ENCODE assay signal across 23 cellular contexts in genomic region chr16:66222756-66223155, GRCh38.
DNase-seq lines count a peak whose midpoint lies in the region; ATAC-seq and TF ChIP-seq lines count a peak whose summit lies in the region.
"Had no signal": no experiment of that assay in that cellular context is flagged by ENCODE, and none has a peak within 500 bp of the region (broad histone marks: within the 10 kb centered on the region; RNA-seq: fewer than 3 reads in every experiment).

No MANE protein-coding gene starts in this region.

- WGBS in sigmoid colon, 2 donors = 62 to 91% methylated on average over 1 of the region's 1 CpG

- H3K27me3 Mint-ChIP-seq in MCF 10A (ENCODE audit: insufficient read depth, unreplicated experiment) = no peaks in the 10 kb centered on the region
- H3K27me3 Mint-ChIP-seq in nephron progenitor cell (ENCODE audit: low read depth, poor library complexity) = peaks cover 16% of the 10 kb centered on the region

- H3K27ac ChIP-seq in breast epithelium (no peak overlapping the region), sigmoid colon (no peak overlapping the region)
- H3K27ac ChIP-seq: 22Rv1, SJSA1 had no signal

- intact Hi-C loops in MCF 10A (cut with micrococcal nuclease) = no loop called here
- intact Hi-C loops in breast epithelium (cut with DNase I; ENCODE audit: low total_unique reads) = no loop called here
- intact Hi-C loops in sigmoid colon (cut with DNase I) = no loop called here

- no peak for TF ChIP-seq EP300 in sigmoid colon (IDR thresholded peaks at IDR 0.05)

- H3K36me3 ChIP-seq in breast epithelium (no peaks in the 10 kb centered on the region), sigmoid colon (no peaks in the 10 kb centered on the region)
- H3K36me3 ChIP-seq: BE2C, SJSA1 had no signal

- TF ChIP-seq CTCF in MCF 10A (IDR thresholded peaks at IDR 0.05; ENCODE audit: unreplicated experiment) = no peak
- no peak for TF ChIP-seq CTCF in breast epithelium (IDR thresholded peaks at IDR 0.05)
- TF ChIP-seq CTCF in epithelial cell of esophagus (IDR thresholded peaks at IDR 0.05; ENCODE audit: insufficient read depth, low read depth, low read length, missing control alignments) = no peak
- TF ChIP-seq CTCF in nephron progenitor cell (IDR thresholded peaks at IDR 0.05) = no peak
- no peak for TF ChIP-seq CTCF in sigmoid colon (IDR thresholded peaks at IDR 0.05)

- H3K9me3 ChIP-seq in breast epithelium (no peaks in the 10 kb centered on the region), sigmoid colon (no peaks in the 10 kb centered on the region)
- H3K9me3 ChIP-seq: BE2C, SJSA1 had no signal

- CTCF ChIA-PET in MCF 10A (lab: Yijun Ruan, JAX) = interaction anchor here (0.6 to 0.9 kb wide), 3 partner anchors 121 to 1759 kb away, joined by 3 read pairs; no protein-coding TSS in a partner anchor

- H3K27me3 ChIP-seq in breast epithelium = no peaks in the 10 kb centered on the region
- H3K27me3 ChIP-seq in sigmoid colon = no peaks in the 10 kb centered on the region
- H3K27me3 ChIP-seq: BE2C, SJSA1 had no signal

- H3K27ac Mint-ChIP-seq in MCF 10A (ENCODE audit: low read depth, unreplicated experiment) (no peak overlapping the region), nephron progenitor cell (peak overlapping the region; percentile 42)
- H3K27ac Mint-ChIP-seq: CD4-positive, alpha-beta T cell; GM23338 had no signal

- H3K4me3 Mint-ChIP-seq in MCF 10A (ENCODE audit: unreplicated experiment) = no peak overlapping the region
- H3K4me3 Mint-ChIP-seq in nephron progenitor cell = no peak overlapping the region
- H3K4me3 Mint-ChIP-seq: CD4-positive, alpha-beta T cell; GM23338; H9 had no signal

- no peak for TF ChIP-seq POLR2A in breast epithelium (IDR thresholded peaks at IDR 0.05)
- no peak for TF ChIP-seq POLR2A in sigmoid colon (IDR thresholded peaks at IDR 0.05)

- DNase-seq in MCF 10A (ENCODE audit: unreplicated experiment) = peak; percentile 28
- no peak for DNase-seq in breast epithelium (ENCODE audit: low spot score in 2 of 2)
- peak; percentile 84 for DNase-seq in epithelial cell of esophagus (ENCODE audit: low read depth)
- no peak for DNase-seq in nephron progenitor cell
- peak; percentile 10 for DNase-seq in sigmoid colon
- no peak for DNase-seq in activated CD4-positive, CD25-positive, alpha-beta regulatory T cell (lab: John Stamatoyannopoulos, UW)
- no peak for DNase-seq in SIG-M5 (lab: John Stamatoyannopoulos, UW)
- DNase-seq: ACHN; CD4-positive, alpha-beta T cell; H9; KG1; NCI-H1048; NCI-H1417; NCI-H1694; NCI-H2029 treated with DMSO at 0.1 percent for 48 hours; NCI-H446 treated with DMSO at 0.1 percent for 48 hours; NCI-H526 treated with DMSO at 0.1 percent for 48 hours; OCI-M1 had no signal

- H3K9me3 Mint-ChIP-seq in MCF 10A (ENCODE audit: unreplicated experiment) (peaks cover 16% of the 10 kb centered on the region), nephron progenitor cell (no peaks in the 10 kb centered on the region)
- H3K9me3 Mint-ChIP-seq: CD4-positive, alpha-beta T cell; GM23338; H9 had no signal

- POLR2A ChIA-PET in MCF 10A (lab: Yijun Ruan, JAX) = no interaction called here

- H3K36me3 Mint-ChIP-seq in MCF 10A (ENCODE audit: insufficient read depth, unreplicated experiment) (no peaks in the 10 kb centered on the region), nephron progenitor cell (ENCODE audit: low read depth) (no peaks in the 10 kb centered on the region)

- H3K4me1 Mint-ChIP-seq in MCF 10A (ENCODE audit: insufficient read depth, unreplicated experiment) = no peaks in the 10 kb centered on the region
- peaks cover 15% of the 10 kb centered on the region for H3K4me1 Mint-ChIP-seq in nephron progenitor cell
- H3K4me1 Mint-ChIP-seq: GM23338 had no signal

- no peaks in the 10 kb centered on the region for H3K4me1 ChIP-seq in breast epithelium
- no peaks in the 10 kb centered on the region for H3K4me1 ChIP-seq in sigmoid colon
- H3K4me1 ChIP-seq: BE2C, SJSA1 had no signal

- BruUV-seq in MCF 10A (replicated peaks; lab: Mats Ljungman, UMichigan) = no TSS peak

- H3K4me3 ChIP-seq in breast epithelium (no peak overlapping the region), epithelial cell of esophagus (ENCODE audit: low read length) (no peak overlapping the region), sigmoid colon (no peak overlapping the region)
- H3K4me3 ChIP-seq: GM23338, SJSA1 had no signal

- ATAC-seq in SK-N-SH treated with all-trans-retinoic acid at 6 μM for 48 hours = no peak
- ATAC-seq: GM23338 had no signal

TF ChIP-seq in SK-N-SH treated with all-trans-retinoic acid at 6 μM for 48 hours, 23 proteins besides CTCF, POLR2A, EP300 and RAD21:
- TF ChIP-seq BACH2 (CRISPR knock-in tag; IDR thresholded peaks at IDR 0.05; ENCODE audit: borderline replicate concordance) (no peak), OSR1 (CRISPR knock-in tag; IDR thresholded peaks at IDR 0.05) (no peak), GLIS3 (CRISPR knock-in tag; IDR thresholded peaks at IDR 0.05) (no peak), RARB (CRISPR knock-in tag; IDR thresholded peaks at IDR 0.05) (no peak), CREB5 (CRISPR knock-in tag; IDR thresholded peaks at IDR 0.05; ENCODE audit: low read depth) (no peak), ARNTL (CRISPR knock-in tag; IDR thresholded peaks at IDR 0.05; ENCODE audit: borderline replicate concordance, low read depth) (no peak), ZNF565 (CRISPR knock-in tag; conservative IDR thresholded peaks at IDR 0.05; ENCODE audit: low read depth) (no peak), PPARA (CRISPR knock-in tag; IDR thresholded peaks at IDR 0.05; ENCODE audit: borderline replicate concordance) (no peak), ESRRG (CRISPR knock-in tag; IDR thresholded peaks at IDR 0.05) (no peak), TOX (CRISPR knock-in tag; IDR thresholded peaks at IDR 0.05; ENCODE audit: borderline replicate concordance) (no peak), TSHZ2 (CRISPR knock-in tag; IDR thresholded peaks at IDR 0.05) (no peak), ISL1 (CRISPR knock-in tag; IDR thresholded peaks at IDR 0.05) (no peak), SNAI2 (CRISPR knock-in tag; IDR thresholded peaks at IDR 0.05) (no peak), ZNF70 (CRISPR knock-in tag; IDR thresholded peaks at IDR 0.05) (no peak), ZFP3 (CRISPR knock-in tag; IDR thresholded peaks at IDR 0.05) (no peak), TCF4 (CRISPR knock-in tag; IDR thresholded peaks at IDR 0.05; ENCODE audit: borderline replicate concordance) (no peak), CSRNP3 (CRISPR knock-in tag; IDR thresholded peaks at IDR 0.05) (no peak), ZC3H10 (CRISPR knock-in tag; IDR thresholded peaks at IDR 0.05) (no peak), CSDC2 (CRISPR knock-in tag; IDR thresholded peaks at IDR 0.05) (no peak)

Comparison
In these comparisons a context has a peak if more than half of its experiments do, and no peak if none do; other contexts are left out.
1. DNase-seq: peak in MCF 10A (single experiment), epithelial cell of esophagus (single experiment) and sigmoid colon (single experiment); none in breast epithelium (0 of 2), nephron progenitor cell (single experiment), activated CD4-positive, CD25-positive, alpha-beta regulatory T cell (0 of 4) and SIG-M5 (single experiment).